22 cellular contexts compared by ENCODE assay signal in genomic region chr2:19607400-19607799, GRCh38.
DNase-seq lines count a peak whose midpoint lies in the region; TF ChIP-seq lines count a peak whose summit lies in the region.
"Had no signal": no experiment of that assay in that cellular context is flagged by ENCODE, and none has a peak within 500 bp of the region (broad histone marks: within the 10 kb centered on the region; RNA-seq: fewer than 3 reads in every experiment).

No MANE protein-coding gene starts in this region.

- DNase-seq in ACHN (peak; percentile 59), HT1080 (ENCODE audit: low read depth) (peak; percentile 72), brain microvascular endothelial cell (peak; percentile 11), kidney tubule cell (ENCODE audit: low spot score) (peak; percentile 62), tibial artery (no peak), NCI-H1048 (lab: John Stamatoyannopoulos, UW) (no peak), NOMO-1 treated with DMSO at 0.1 percent for 48 hours (lab: John Stamatoyannopoulos, UW; ENCODE audit: unreplicated experiment) (no peak), COR-L47 (lab: John Stamatoyannopoulos, UW) (no peak)
- DNase-seq: activated CD8-positive, alpha-beta memory T cell treated with anti-CD3 and anti-CD28 coated beads, Interleukin-2, amount 50 U/mL, for 4 hours; activated naive CD8-positive, alpha-beta T cell treated with anti-CD3 and anti-CD28 coated beads for 36 hours; effector memory CD8-positive, alpha-beta T cell; heart right ventricle; left lung; NCI-H1930; NCI-H345; right lobe of liver; SIG-M5; upper lobe of right lung had no signal

- in situ Hi-C loops in ACHN (cut with HindIII; ENCODE audit: low pct_ligation_motif_present, low pct_unique_long_range_greater_than_20kb, low sequenced_read_pairs) = no loop called here
- in situ Hi-C loops in brain microvascular endothelial cell (cut with HindIII; ENCODE audit: low pct_ligation_motif_present, low sequenced_read_pairs) = no loop called here

- H3K9me3 ChIP-seq in tibial artery = no peaks in the 10 kb centered on the region
- H3K9me3 ChIP-seq: HAP-1, left lung, right lobe of liver, upper lobe of right lung had no signal

- H3K27me3 ChIP-seq in brain microvascular endothelial cell (replicated peaks) (no peaks in the 10 kb centered on the region), tibial artery (no peaks in the 10 kb centered on the region)
- H3K27me3 ChIP-seq: heart right ventricle, left lung, right lobe of liver, upper lobe of right lung had no signal

- H3K36me3 ChIP-seq in brain microvascular endothelial cell (replicated peaks) = no peaks in the 10 kb centered on the region
- no peaks in the 10 kb centered on the region for H3K36me3 ChIP-seq in tibial artery
- H3K36me3 ChIP-seq: HAP-1, heart right ventricle, left lung, right lobe of liver, upper lobe of right lung had no signal

- H3K4me3 ChIP-seq in brain microvascular endothelial cell (ENCODE audit: low read depth, low read length) = no peak overlapping the region
- no peak overlapping the region for H3K4me3 ChIP-seq in tibial artery
- H3K4me3 ChIP-seq: HAP-1, heart right ventricle, left lung, right lobe of liver, upper lobe of right lung had no signal

- intact Hi-C loops in tibial artery (cut with DNase I; ENCODE audit: low total_unique reads) = no loop called here

- H3K4me1 ChIP-seq in tibial artery = no peaks in the 10 kb centered on the region
- H3K4me1 ChIP-seq: HAP-1, heart right ventricle, left lung, parathyroid adenoma, right lobe of liver, upper lobe of right lung had no signal

- TF ChIP-seq CTCF in brain microvascular endothelial cell (IDR thresholded peaks at IDR 0.05; ENCODE audit: low read depth, low read length, missing control alignments) = no peak
- TF ChIP-seq CTCF in tibial artery (IDR thresholded peaks at IDR 0.05) = no peak

- H3K27ac ChIP-seq in brain microvascular endothelial cell (peak overlapping the region; percentile 67), tibial artery (no peak overlapping the region)
- H3K27ac ChIP-seq: heart right ventricle, KMS-11, left lung, parathyroid adenoma, right lobe of liver, upper lobe of right lung, VCaP had no signal

Comparison
In these comparisons a context has a peak if more than half of its experiments do, and no peak if none do; other contexts are left out.
1. DNase-seq: peak in ACHN (single experiment), HT1080 (single experiment), brain microvascular endothelial cell (single experiment) and kidney tubule cell (single experiment); none in tibial artery (0 of 2), NCI-H1048 (single experiment), NOMO-1 treated with DMSO at 0.1 percent for 48 hours (single experiment) and COR-L47 (single experiment).